11 cellular contexts compared by ENCODE assay signal in the genomic region with DNA sequence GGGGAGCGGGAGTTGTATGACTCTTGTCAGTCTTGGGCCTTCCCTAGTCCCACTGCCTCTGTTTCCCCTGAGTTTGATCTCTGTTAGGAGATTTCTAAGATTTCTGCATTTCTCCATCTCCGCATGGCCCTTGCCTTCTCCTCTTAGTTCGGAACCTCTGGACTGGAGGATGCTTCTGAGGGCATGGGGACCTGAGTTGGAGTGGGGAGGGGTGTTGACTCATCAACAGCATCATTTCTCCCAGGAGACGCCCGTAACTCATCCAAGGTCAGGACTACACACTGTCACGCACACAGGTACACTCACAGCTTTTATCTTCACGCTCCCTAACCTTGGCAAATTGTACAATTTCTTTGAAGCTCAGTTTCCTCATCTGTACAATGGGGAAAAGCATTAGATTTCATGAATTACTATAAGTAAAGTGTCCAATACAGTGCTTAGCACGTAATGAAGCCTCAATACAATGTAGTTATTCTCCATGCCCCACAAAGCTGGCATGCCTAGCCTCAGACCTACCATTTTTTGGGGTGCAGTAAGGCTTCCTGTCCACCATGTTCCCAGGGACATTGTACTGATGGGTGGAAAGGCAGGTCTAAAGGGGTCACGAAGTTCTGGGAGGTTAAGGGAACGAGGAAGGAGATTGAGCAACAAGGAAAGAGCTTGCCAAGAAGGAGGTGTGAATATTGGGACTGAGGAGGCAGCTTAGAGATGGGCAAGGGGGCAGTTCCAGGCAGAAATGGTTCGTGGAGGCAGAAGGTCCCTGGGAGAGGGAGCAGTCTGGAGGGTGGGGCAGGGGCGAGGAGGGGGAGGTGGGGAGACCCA. TPM values are rescaled to one million over a fixed set of nuclear protein-coding genes. Genes with fewer than 3 reads are reported as not detected.
DNase-seq lines count a peak whose midpoint lies in the region; ATAC-seq and TF ChIP-seq lines count a peak whose summit lies in the region.
"Had no signal": no experiment of that assay in that cellular context is flagged by ENCODE, and none has a peak within 500 bp of the region (broad histone marks: within the 10 kb centered on the region; RNA-seq: fewer than 3 reads in every experiment).

No MANE protein-coding gene starts in this region.

- H3K4me1 ChIP-seq in lower lobe of right lung (peaks cover 41% of the 10 kb centered on the region), thoracic aorta (ENCODE audit: control insufficient read depth in 1 of 2, low read depth in 2 of 2) (peaks cover 16 to 32% of the 10 kb centered on the region in 2 donors)

- peaks cover 39% of the 10 kb centered on the region for H3K27me3 Mint-ChIP-seq in activated T-cell treated with anti-CD3 and anti-CD28 coated beads, Interleukin-2, amount 50 U/mL, for 4 hours (ENCODE audit: low read depth)
- H3K27me3 Mint-ChIP-seq in activated T-helper 17 cell treated with anti-CD3 and anti-CD28 coated beads, Interleukin-2, amount 50 U/mL, for 72 hours, result peaks cover 29% of the 10 kb centered on the region

- H3K4me3 Mint-ChIP-seq in activated T-cell treated with anti-CD3 and anti-CD28 coated beads, Interleukin-2, amount 50 U/mL, for 4 hours, result peak overlapping the region; percentile 77
- H3K4me3 Mint-ChIP-seq in activated T-helper 17 cell treated with anti-CD3 and anti-CD28 coated beads, Interleukin-2, amount 50 U/mL, for 72 hours, result peak overlapping the region; percentile 89

- TF ChIP-seq CTCF in lower lobe of right lung (IDR thresholded peaks at IDR 0.05), result no peak
- no peak for TF ChIP-seq CTCF in thoracic aorta (IDR thresholded peaks at IDR 0.05)

- intact Hi-C loops in lower lobe of right lung (cut with DNase I), result no loop called here

- ATAC-seq in activated T-cell treated with anti-CD3 and anti-CD28 coated beads, Interleukin-2, amount 50 U/mL, for 4 hours, result no peak
- peak; percentile 14 for ATAC-seq in activated T-helper 17 cell treated with anti-CD3 and anti-CD28 coated beads, Interleukin-2, amount 50 U/mL, for 72 hours (replicated peaks)
- ATAC-seq in lower lobe of right lung, result no peak
- ATAC-seq in thoracic aorta (ENCODE audit: insufficient number of reproducible peaks, low FRiP score, low read depth), result no peak

- H3K27me3 ChIP-seq in lower lobe of right lung (ENCODE audit: low read depth), result no peaks in the 10 kb centered on the region
- no peaks in the 10 kb centered on the region for H3K27me3 ChIP-seq in thoracic aorta (replicated peaks; ENCODE audit: insufficient read depth)
- H3K27me3 ChIP-seq: thyroid gland had no signal

- H3K4me3 ChIP-seq in lower lobe of right lung (no peak overlapping the region), thoracic aorta (peak overlapping the region; percentile 48)
- H3K4me3 ChIP-seq: thyroid gland had no signal

- H3K27ac Mint-ChIP-seq in activated T-helper 17 cell treated with anti-CD3 and anti-CD28 coated beads, Interleukin-2, amount 50 U/mL, for 72 hours, result peak overlapping the region; percentile 89

- peaks cover 63% of the 10 kb centered on the region for H3K4me1 Mint-ChIP-seq in activated T-cell treated with anti-CD3 and anti-CD28 coated beads, Interleukin-2, amount 50 U/mL, for 4 hours (ENCODE audit: low read depth)
- peaks cover 54% of the 10 kb centered on the region for H3K4me1 Mint-ChIP-seq in activated T-helper 17 cell treated with anti-CD3 and anti-CD28 coated beads, Interleukin-2, amount 50 U/mL, for 72 hours

- peaks cover 8% of the 10 kb centered on the region for H3K36me3 Mint-ChIP-seq in activated T-cell treated with anti-CD3 and anti-CD28 coated beads, Interleukin-2, amount 50 U/mL, for 4 hours (ENCODE audit: insufficient read depth)
- H3K36me3 Mint-ChIP-seq in activated T-helper 17 cell treated with anti-CD3 and anti-CD28 coated beads, Interleukin-2, amount 50 U/mL, for 72 hours (ENCODE audit: low read depth), result peaks cover 92% of the 10 kb centered on the region

- H3K27ac ChIP-seq in lower lobe of right lung (peak overlapping the region; percentile 9), thoracic aorta (no peak overlapping the region)

- DNase-seq in activated T-cell treated with anti-CD3 and anti-CD28 coated beads, Interleukin-2, amount 50 U/mL, for 4 hours, result no peak
- DNase-seq in activated T-cell treated with anti-CD3 and anti-CD28 coated beads for 4 hours (no peak), lower lobe of right lung (no peak), thoracic aorta (ENCODE audit: low spot score) (no peak), HUDEP-2 (lab: John Stamatoyannopoulos, UW; ENCODE audit: unreplicated experiment in 76 of 76) (no peak), D341Med (ENCODE audit: low spot score) (no peak), NCI-H345 treated with DMSO at 0.1 percent for 48 hours (lab: John Stamatoyannopoulos, UW; ENCODE audit: unreplicated experiment) (no peak)
- DNase-seq: thyroid gland had no signal

- H3K36me3 ChIP-seq in lower lobe of right lung, result peaks cover 21% of the 10 kb centered on the region
- peaks cover 22% of the 10 kb centered on the region for H3K36me3 ChIP-seq in thoracic aorta

- no peaks in the 10 kb centered on the region for H3K9me3 Mint-ChIP-seq in activated T-cell treated with anti-CD3 and anti-CD28 coated beads, Interleukin-2, amount 50 U/mL, for 4 hours
- H3K9me3 Mint-ChIP-seq in activated T-helper 17 cell treated with anti-CD3 and anti-CD28 coated beads, Interleukin-2, amount 50 U/mL, for 72 hours, result no peaks in the 10 kb centered on the region

- H3K9me3 ChIP-seq in lower lobe of right lung, result no peaks in the 10 kb centered on the region
- H3K9me3 ChIP-seq in thoracic aorta, result no peaks in the 10 kb centered on the region
- H3K9me3 ChIP-seq: thyroid gland had no signal

RNA-seq across cellular contexts. Expression of a gene that starts 0.6 kb away (rescaled TPM):
- 100 to 1,000 TPM in 1 of 3 donors, 10 to 100 TPM in 2; 71.1 to 125 (median 86.4) TPM for total RNA-seq in activated T-cell treated with anti-CD3 and anti-CD28 coated beads, Interleukin-2, amount 50 U/mL, for 4 hours
- total RNA-seq in activated T-helper 17 cell treated with anti-CD3 and anti-CD28 coated beads, Interleukin-2, amount 50 U/mL, for 72 hours, result 100 to 1,000 TPM in 1 of 2 donors, 10 to 100 TPM in 1; 45.6 to 206 TPM
- total RNA-seq in lower lobe of right lung (2.1 TPM), thoracic aorta (1 to 10 TPM in 1 of 2 donors, under 1 TPM in 1; 0.95 to 1.5 TPM)
- total RNA-seq: bronchial epithelial cell, glomerular endothelial cell had no signal

RNA-seq across cellular contexts. Expression of a gene that starts 5.6 kb away (rescaled TPM):
- total RNA-seq in activated T-cell treated with anti-CD3 and anti-CD28 coated beads, Interleukin-2, amount 50 U/mL, for 4 hours, result 10 to 100 TPM; 26.3 to 32.6 (median 29.4) TPM
- 100 to 1,000 TPM in 1 of 2 donors, 10 to 100 TPM in 1; 71.3 to 161 TPM for total RNA-seq in activated T-helper 17 cell treated with anti-CD3 and anti-CD28 coated beads, Interleukin-2, amount 50 U/mL, for 72 hours
- total RNA-seq in lower lobe of right lung (267 TPM), thoracic aorta (100 to 1,000 TPM; 168 to 186 TPM)

RNA-seq across cellular contexts. Expression of a gene that starts 17.6 kb away (rescaled TPM):
- total RNA-seq in activated T-cell treated with anti-CD3 and anti-CD28 coated beads, Interleukin-2, amount 50 U/mL, for 4 hours, result 10 to 100 TPM; 42.0 to 76.9 (median 51.4) TPM
- 100 to 1,000 TPM; 224 to 261 TPM for total RNA-seq in activated T-helper 17 cell treated with anti-CD3 and anti-CD28 coated beads, Interleukin-2, amount 50 U/mL, for 72 hours
- total RNA-seq in lower lobe of right lung, result 80.3 TPM
- 10 to 100 TPM; 22.3 to 25.0 TPM for total RNA-seq in thoracic aorta
- total RNA-seq: bronchial epithelial cell, glomerular endothelial cell had no signal

RNA-seq across cellular contexts. Expression of a gene that starts 18.8 kb away (rescaled TPM):
- total RNA-seq in activated T-cell treated with anti-CD3 and anti-CD28 coated beads, Interleukin-2, amount 50 U/mL, for 4 hours, result 100 to 1,000 TPM; 185 to 199 (median 189) TPM
- total RNA-seq in activated T-helper 17 cell treated with anti-CD3 and anti-CD28 coated beads, Interleukin-2, amount 50 U/mL, for 72 hours, result 100 to 1,000 TPM; 132 to 279 TPM
- 108 TPM for total RNA-seq in lower lobe of right lung
- total RNA-seq in thoracic aorta, result 100 to 1,000 TPM; 129 to 179 TPM

RNA-seq across cellular contexts. Expression of a gene that starts 47.9 kb away (rescaled TPM):
- 10 to 100 TPM; 46.5 to 54.4 (median 48.1) TPM for total RNA-seq in activated T-cell treated with anti-CD3 and anti-CD28 coated beads, Interleukin-2, amount 50 U/mL, for 4 hours
- 10 to 100 TPM; 36.5 to 38.7 TPM for total RNA-seq in activated T-helper 17 cell treated with anti-CD3 and anti-CD28 coated beads, Interleukin-2, amount 50 U/mL, for 72 hours
- total RNA-seq in lower lobe of right lung, result 55.1 TPM
- 10 to 100 TPM; 69.9 to 78.2 TPM for total RNA-seq in thoracic aorta

Comparison
In these comparisons a context has a peak if more than half of its experiments do, and no peak if none do; other contexts are left out.
1. RNA of a gene that starts 0.6 kb away (total RNA-seq): 45.6 to 206 TPM in activated T-helper 17 cell treated with anti-CD3 and anti-CD28 coated beads, Interleukin-2, amount 50 U/mL, for 72 hours and 71.1 to 125 TPM in activated T-cell treated with anti-CD3 and anti-CD28 coated beads, Interleukin-2, amount 50 U/mL, for 4 hours; 2.1 TPM in lower lobe of right lung (single experiment) and 0.95 to 1.5 TPM in thoracic aorta; every median in the first group is over 10 times any median in the second.